In genomic region chr6:52598123-52598823, GRCh38 we compare ENCODE assay signal across 8 cellular contexts. TPM values are rescaled to one million over a fixed set of nuclear protein-coding genes. Genes with fewer than 3 reads are reported as not detected.
DNase-seq lines count a peak whose midpoint lies in the region; ATAC-seq and TF ChIP-seq lines count a peak whose summit lies in the region.

No MANE protein-coding gene starts in this region.

- H3K9me3 ChIP-seq in left ventricle myocardium inferior (replicated peaks) (no peaks in the 10 kb centered on the region), prostate gland (no peaks in the 10 kb centered on the region)

- no peaks in the 10 kb centered on the region for H3K27me3 ChIP-seq in left ventricle myocardium inferior (ENCODE audit: low read depth)
- no peaks in the 10 kb centered on the region for H3K27me3 ChIP-seq in prostate gland (replicated peaks; ENCODE audit: insufficient read depth)

- no peak for TF ChIP-seq POLR2A in prostate gland (IDR thresholded peaks at IDR 0.05)

- peak overlapping the region; percentile 43 for H3K27ac ChIP-seq in left ventricle myocardium inferior (replicated peaks)
- no peak overlapping the region for H3K27ac ChIP-seq in prostate gland

- ATAC-seq in GM18873 (IDR thresholded peaks at IDR 0.05; ENCODE audit: low FRiP score, unreplicated experiment) (no peak), GM18867 (IDR thresholded peaks at IDR 0.05; ENCODE audit: unreplicated experiment) (no peak)

- intact Hi-C loops in left ventricle myocardium inferior (cut with micrococcal nuclease), result no loop called here
- intact Hi-C loops in prostate gland (cut with DNase I), result no loop called here

- H3K4me3 Mint-ChIP-seq in activated naive CD8-positive, alpha-beta T cell treated with anti-CD3 and anti-CD28 coated beads for 36 hours, result no peak overlapping the region

- no peaks in the 10 kb centered on the region for H3K27me3 Mint-ChIP-seq in activated naive CD8-positive, alpha-beta T cell treated with anti-CD3 and anti-CD28 coated beads for 36 hours

- no peak overlapping the region for H3K27ac Mint-ChIP-seq in activated naive CD8-positive, alpha-beta T cell treated with anti-CD3 and anti-CD28 coated beads for 36 hours

- H3K9me3 Mint-ChIP-seq in activated naive CD8-positive, alpha-beta T cell treated with anti-CD3 and anti-CD28 coated beads for 36 hours, result no peaks in the 10 kb centered on the region

- WGBS in prostate gland, result 12% methylated on average over 12 of the region's 12 CpGs

- H3K36me3 ChIP-seq in left ventricle myocardium inferior (no peaks in the 10 kb centered on the region), prostate gland (no peaks in the 10 kb centered on the region)

- no peaks in the 10 kb centered on the region for H3K36me3 Mint-ChIP-seq in activated naive CD8-positive, alpha-beta T cell treated with anti-CD3 and anti-CD28 coated beads for 36 hours

- H3K4me3 ChIP-seq in GM12875 (ENCODE audit: low read depth, low read length), result no peak overlapping the region
- peak overlapping the region; percentile 49 for H3K4me3 ChIP-seq in left ventricle myocardium inferior
- H3K4me3 ChIP-seq in prostate gland, result no peak overlapping the region

- DNase-seq in AG08395 (ENCODE audit: low spot score) (peak; percentile 88), NCI-H1930 (lab: John Stamatoyannopoulos, UW) (peak; percentile 40 to 55), left ventricle myocardium inferior (peak; percentile 36), prostate gland (ENCODE audit: low spot score) (peak; percentile 20)
- peak; percentile 56 for DNase-seq in activated naive CD8-positive, alpha-beta T cell treated with anti-CD3 and anti-CD28 coated beads for 36 hours

- TF ChIP-seq CTCF in GM12875 (IDR thresholded peaks at IDR 0.05; ENCODE audit: borderline replicate concordance, insufficient read depth, low read depth, low read length) (peak; percentile 66; the same call in 1 of the 2 replicates), left ventricle myocardium inferior (IDR thresholded peaks at IDR 0.05; ENCODE audit: borderline replicate concordance) (peak; percentile 75), prostate gland (IDR thresholded peaks at IDR 0.05) (peak; percentile 17 to 63 (median 58))

- H3K4me1 ChIP-seq in left ventricle myocardium inferior (peaks cover 32% of the 10 kb centered on the region), prostate gland (replicated peaks) (no peaks in the 10 kb centered on the region)

- H3K4me1 Mint-ChIP-seq in activated naive CD8-positive, alpha-beta T cell treated with anti-CD3 and anti-CD28 coated beads for 36 hours, result peaks cover 13% of the 10 kb centered on the region

RNA-seq across cellular contexts. Expression of gene TRAM2, which starts 21.4 kb away (rescaled TPM):
- 1 to 10 TPM; 1.6 to 2.0 TPM for total RNA-seq in activated naive CD8-positive, alpha-beta T cell treated with anti-CD3 and anti-CD28 coated beads for 36 hours
- 11.0 TPM for total RNA-seq in left ventricle myocardium inferior
- total RNA-seq in prostate gland, result 10 to 100 TPM in 1 of 2 donors, 1 to 10 TPM in 1; 7.2 to 22.4 TPM

Comparison
In these comparisons a context has a peak if more than half of its experiments do, and no peak if none do; other contexts are left out.
1. DNase-seq: peak in every context shown above with its lines; median percentile 88 in AG08395; 56 in activated naive CD8-positive, alpha-beta T cell treated with anti-CD3 and anti-CD28 coated beads for 36 hours; 48 in NCI-H1930; 36 in left ventricle myocardium inferior; 20 in prostate gland.